ENCODE assay signal across 20 cellular contexts in the genomic region with DNA sequence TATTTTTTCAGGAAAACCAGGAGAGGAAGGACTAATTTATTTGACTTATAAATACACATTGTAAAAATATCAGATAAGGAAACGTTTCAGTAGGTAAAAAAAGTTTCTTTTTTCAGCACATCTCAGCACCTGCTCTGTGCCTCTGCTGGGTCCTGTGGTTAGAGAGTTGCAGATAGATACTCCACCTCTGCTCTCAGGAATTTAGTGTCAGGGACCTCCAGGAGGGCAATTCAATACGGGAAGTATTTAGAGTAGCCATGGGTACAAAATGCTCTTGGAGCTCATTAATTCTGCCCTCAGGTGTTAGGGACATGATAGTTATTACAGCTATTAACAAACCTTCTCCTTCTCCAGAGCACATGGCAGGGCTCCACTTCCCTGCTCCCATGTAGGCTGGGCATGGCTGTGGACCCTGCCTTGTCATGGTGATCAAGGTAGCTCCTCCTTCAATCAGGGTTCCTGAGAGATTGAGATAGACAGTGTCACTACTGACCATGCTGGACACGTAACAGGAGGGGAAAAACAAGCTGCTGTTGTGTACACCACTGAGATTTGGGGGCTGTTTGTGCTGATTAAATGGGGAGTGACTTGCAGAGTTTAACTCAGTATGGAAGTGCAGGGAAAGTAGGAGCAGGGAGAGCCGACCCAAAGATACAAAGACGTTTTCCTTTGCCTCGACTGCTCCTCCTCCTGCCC.
"Had no signal": no experiment of that assay in that cellular context is flagged by ENCODE, and none has a peak within 500 bp of the region (broad histone marks: within the 10 kb centered on the region; RNA-seq: fewer than 3 reads in every experiment).

No MANE protein-coding gene starts in this region.

- H3K9me3 Mint-ChIP-seq: activated CD4-positive, alpha-beta memory T cell treated with anti-CD3 and anti-CD28 coated beads, Interleukin-2, amount 10 ng/mL, durations not matched to agents 7 days and 5 days; activated naive CD8-positive, alpha-beta T cell treated with anti-CD3 and anti-CD28 coated beads for 36 hours; natural killer cell treated with Interleukin-12 subunit alpha and Interleukin-12 subunit beta and Interleukin-15 and Interleukin-18, amount 100 ng/mL, for 72 hours; type B pancreatic cell had no signal

- H3K27ac Mint-ChIP-seq: activated CD4-positive, alpha-beta memory T cell treated with anti-CD3 and anti-CD28 coated beads, Interleukin-2, amount 10 ng/mL, durations not matched to agents 7 days and 5 days; activated CD4-positive, alpha-beta T cell treated with anti-CD3 and anti-CD28 coated beads for 36 hours; activated naive CD8-positive, alpha-beta T cell treated with anti-CD3 and anti-CD28 coated beads for 36 hours; natural killer cell treated with Interleukin-12 subunit alpha and Interleukin-12 subunit beta and Interleukin-15 and Interleukin-18, amount 100 ng/mL, for 72 hours; type B pancreatic cell had no signal

- H3K27ac ChIP-seq: colonic mucosa, prostate gland, right lobe of liver had no signal

- H3K36me3 Mint-ChIP-seq: activated naive CD8-positive, alpha-beta T cell treated with anti-CD3 and anti-CD28 coated beads for 36 hours; brain; natural killer cell treated with Interleukin-12 subunit alpha and Interleukin-12 subunit beta and Interleukin-15 and Interleukin-18, amount 100 ng/mL, for 72 hours; type B pancreatic cell had no signal

- DNase-seq: activated CD4-positive, alpha-beta memory T cell treated with anti-CD3 and anti-CD28 coated beads, Interleukin-2, amount 10 ng/mL, durations not matched to agents 7 days and 5 days; activated CD4-positive, alpha-beta T cell treated with anti-CD3 and anti-CD28 coated beads for 36 hours; activated CD8-positive, alpha-beta memory T cell treated with anti-CD3 and anti-CD28 coated beads, Interleukin-2, amount 50 U/mL, for 4 hours; activated gamma-delta T cell treated with Interleukin-2 at 50 U/mL for 16 hours; activated naive CD8-positive, alpha-beta T cell treated with anti-CD3 and anti-CD28 coated beads for 36 hours; amygdala; central memory CD4-positive, alpha-beta T cell; colonic mucosa; hippocampal formation; mesenchymal stem cell; right lobe of liver; stimulated activated CD4-positive, alpha-beta T cell treated with anti-CD3 and anti-CD28 coated beads, Interleukin-4, amount 100 ng/mL, for 4 hours; stimulated activated CD8-positive, alpha-beta memory T cell treated with anti-CD3 and anti-CD28 coated beads, Interleukin-4, amount 100 ng/mL, for 48 hours; stimulated activated naive CD8-positive, alpha-beta T cell treated with anti-CD3 and anti-CD28 coated beads, Interleukin-15, Interleukin-2, amounts not matched to agents 100 U/mL and 50 U/mL, for 24 hours; T-helper 9 cell had no signal

- H3K4me3 Mint-ChIP-seq: activated CD4-positive, alpha-beta memory T cell treated with anti-CD3 and anti-CD28 coated beads, Interleukin-2, amount 10 ng/mL, durations not matched to agents 7 days and 5 days; activated CD4-positive, alpha-beta T cell treated with anti-CD3 and anti-CD28 coated beads for 36 hours; activated naive CD8-positive, alpha-beta T cell treated with anti-CD3 and anti-CD28 coated beads for 36 hours; natural killer cell treated with Interleukin-12 subunit alpha and Interleukin-12 subunit beta and Interleukin-15 and Interleukin-18, amount 100 ng/mL, for 72 hours; type B pancreatic cell had no signal

- H3K4me3 ChIP-seq: colonic mucosa, prostate gland, right lobe of liver, smooth muscle cell had no signal

- H3K4me1 Mint-ChIP-seq: activated CD4-positive, alpha-beta memory T cell treated with anti-CD3 and anti-CD28 coated beads, Interleukin-2, amount 10 ng/mL, durations not matched to agents 7 days and 5 days; activated CD4-positive, alpha-beta T cell treated with anti-CD3 and anti-CD28 coated beads for 36 hours; activated naive CD8-positive, alpha-beta T cell treated with anti-CD3 and anti-CD28 coated beads for 36 hours had no signal

- ATAC-seq: activated CD4-positive, alpha-beta T cell treated with anti-CD3 and anti-CD28 coated beads for 36 hours; right lobe of liver; stimulated activated naive CD8-positive, alpha-beta T cell treated with anti-CD3 and anti-CD28 coated beads, Interleukin-15, Interleukin-2, amounts not matched to agents 100 U/mL and 50 U/mL, for 24 hours had no signal
